Comparison of ENCODE assay signal across 15 cellular contexts in the genomic region with DNA sequence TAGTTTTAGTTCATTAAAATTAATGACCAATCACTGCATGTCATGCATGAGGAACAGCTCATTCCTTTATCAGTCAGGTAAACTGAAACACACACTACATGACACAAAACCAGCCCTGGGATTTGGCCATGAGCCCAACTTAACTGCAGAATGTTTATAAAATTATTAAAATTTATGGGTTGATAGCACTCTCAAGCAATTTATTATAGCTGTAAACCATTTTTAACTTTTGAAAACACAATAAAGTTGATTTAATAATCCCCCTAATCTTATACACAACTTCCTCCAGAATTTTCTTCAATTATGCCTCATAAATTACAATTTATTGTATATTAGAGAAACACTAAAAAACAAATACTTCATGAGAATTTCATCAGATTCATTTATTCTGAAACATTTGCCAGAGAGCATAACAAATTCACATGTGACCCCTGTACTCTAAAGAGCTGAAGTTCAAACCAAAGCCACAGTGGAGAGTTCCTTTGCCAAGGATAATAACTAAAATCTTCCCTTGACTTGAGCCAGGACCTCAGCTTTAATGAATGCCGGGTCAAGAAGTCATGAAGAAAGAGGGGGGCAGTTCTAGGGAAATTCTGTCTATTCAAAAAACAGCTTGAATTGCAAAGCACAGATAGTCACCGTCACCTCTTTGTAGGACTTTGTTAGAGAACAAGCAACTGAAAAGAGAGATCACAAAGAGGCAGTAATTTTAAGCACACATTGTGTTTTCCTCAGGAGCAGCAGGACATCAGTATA.
DNase-seq lines count a peak whose midpoint lies in the region; ATAC-seq, FAIRE-seq and TF ChIP-seq lines count a peak whose summit lies in the region.
"Had no signal": no experiment of that assay in that cellular context is flagged by ENCODE, and none has a peak within 500 bp of the region (broad histone marks: within the 10 kb centered on the region; RNA-seq: fewer than 3 reads in every experiment).

No MANE protein-coding gene starts in this region.

- peaks cover 3% of the 10 kb centered on the region for H3K36me3 Mint-ChIP-seq in endodermal cell (ENCODE audit: low read depth)
- H3K36me3 Mint-ChIP-seq: activated naive CD4-positive, alpha-beta T cell treated with anti-CD3 and anti-CD28 coated beads, Interleukin-2, amount 50 U/mL, for 24 hours had no signal

- BruUV-seq in HepG2 (replicated peaks; lab: Mats Ljungman, UMichigan): no TSS peak

- DNase-seq in HepG2 (ENCODE audit: low spot score) (no peak), endodermal cell (no peak), lung microvascular endothelial cell (ENCODE audit: low read depth in 2 of 2) (peak; percentile 8 to 59), MM.1S (no peak), NCI-H1105 treated with DMSO at 0.1 percent for 48 hours (lab: John Stamatoyannopoulos, UW) (no peak)
- no peak for DNase-seq in stimulated activated CD4-positive, alpha-beta T cell treated with anti-CD3 and anti-CD28 coated beads, Interleukin-2, amount 100 ng/mL, for 24 hours
- DNase-seq: activated CD8-positive, alpha-beta T cell treated with anti-CD3 and anti-CD28 coated beads, Interleukin-2, amount 10 ng/mL, durations not matched to agents 7 days and 5 days; DMS153; effector memory CD8-positive, alpha-beta T cell; T1000; trophoblast cell had no signal

- H3K9ac ChIP-seq in liver (ENCODE audit: low read depth in 1 of 2, low read length in 2 of 2) (no peak overlapping the region), HepG2 (ENCODE audit: insufficient read depth, low read depth, low read length) (no peak overlapping the region), endodermal cell (ENCODE audit: extremely low read depth, low read length, poor library complexity, severe bottlenecking) (no peak overlapping the region), MM.1S (ENCODE audit: low read length) (no peak overlapping the region)

- H3K79me2 ChIP-seq in HepG2 (ENCODE audit: insufficient read depth, low read length) (no peaks in the 10 kb centered on the region), MM.1S (ENCODE audit: low read length) (no peaks in the 10 kb centered on the region)

- CTCF ChIA-PET in HepG2 (lab: Yijun Ruan, JAX; ENCODE audit: low intra/inter-chr PET ratio, low total read pairs): no interaction called here

- no peak for TF ChIP-seq EP300 in HepG2 (IDR thresholded peaks at IDR 0.05; ENCODE audit: low read depth in 2 of 2, low read length in 2 of 2)
- no peak for TF ChIP-seq EP300 in HepG2 (CRISPR knock-in tag; IDR thresholded peaks at IDR 0.05; ENCODE audit: borderline replicate concordance)

- TF ChIP-seq POLR2A in HepG2 (IDR thresholded peaks at IDR 0.05; ENCODE audit: insufficient read depth in 1 of 2, low read depth in 2 of 2, low read length in 2 of 2): no peak

- ATAC-seq in HepG2 (no peak), GM18870 (IDR thresholded peaks at IDR 0.05; ENCODE audit: unreplicated experiment) (no peak)
- ATAC-seq: activated CD8-positive, alpha-beta T cell treated with anti-CD3 and anti-CD28 coated beads, Interleukin-2, amount 10 ng/mL, durations not matched to agents 7 days and 5 days; effector memory CD8-positive, alpha-beta T cell had no signal

- no peak overlapping the region for H3K4me3 Mint-ChIP-seq in endodermal cell
- H3K4me3 Mint-ChIP-seq: activated CD8-positive, alpha-beta T cell treated with anti-CD3 and anti-CD28 coated beads, Interleukin-2, amount 10 ng/mL, durations not matched to agents 7 days and 5 days; activated naive CD4-positive, alpha-beta T cell treated with anti-CD3 and anti-CD28 coated beads, Interleukin-2, amount 50 U/mL, for 24 hours; effector memory CD8-positive, alpha-beta T cell had no signal

- H3K4me1 ChIP-seq in liver (ENCODE audit: control insufficient read depth in 4 of 4, insufficient read depth in 4 of 4, low read length in 3 of 4) (no peaks in the 10 kb centered on the region), HepG2 (ENCODE audit: insufficient read depth, low read length) (no peaks in the 10 kb centered on the region), endodermal cell (ENCODE audit: control insufficient read depth, insufficient read depth, low read length) (peaks cover 15% of the 10 kb centered on the region), MM.1S (ENCODE audit: low read length) (no peaks in the 10 kb centered on the region)

- no peaks in the 10 kb centered on the region for H3F3A ChIP-seq in MM.1S (ENCODE audit: insufficient read depth, low read length)

- H3K27ac Mint-ChIP-seq in endodermal cell: peak overlapping the region; percentile 77
- H3K27ac Mint-ChIP-seq: activated CD8-positive, alpha-beta T cell treated with anti-CD3 and anti-CD28 coated beads, Interleukin-2, amount 10 ng/mL, durations not matched to agents 7 days and 5 days; activated naive CD4-positive, alpha-beta T cell treated with anti-CD3 and anti-CD28 coated beads, Interleukin-2, amount 50 U/mL, for 24 hours; effector memory CD8-positive, alpha-beta T cell had no signal

- intact Hi-C loops in HepG2 (cut with micrococcal nuclease; ENCODE audit: unreplicated experiment): no loop called here

- H3K9me3 ChIP-seq in liver (ENCODE audit: control insufficient read depth in 4 of 4, low read length in 3 of 4): no peaks in the 10 kb centered on the region
- H3K9me3 ChIP-seq in HepG2 (ENCODE audit: low read length): peaks cover 41% of the 10 kb centered on the region
- H3K9me3 ChIP-seq in endodermal cell (ENCODE audit: control insufficient read depth, low read length): peaks cover 14% of the 10 kb centered on the region
- no peaks in the 10 kb centered on the region for H3K9me3 ChIP-seq in MM.1S (replicated peaks; ENCODE audit: insufficient read depth, low read length)

- FAIRE-seq in HepG2 (lab: Jason Lieb, UNC): no peak

- H2AFZ ChIP-seq in HepG2 (ENCODE audit: low read length): no peak overlapping the region
- no peak overlapping the region for H2AFZ ChIP-seq in MM.1S (ENCODE audit: low read length)

- no peaks in the 10 kb centered on the region for H3K36me3 ChIP-seq in liver (ENCODE audit: control insufficient read depth in 4 of 4, insufficient read depth in 3 of 4, low read depth in 1 of 4, low read length in 3 of 4)
- H3K36me3 ChIP-seq in HepG2 (replicated peaks in 1 of 2; ENCODE audit: control insufficient read depth in 1 of 2, insufficient read depth in 2 of 2, low read length in 2 of 2): no peaks in the 10 kb centered on the region
- H3K36me3 ChIP-seq in endodermal cell (ENCODE audit: control insufficient read depth, insufficient read depth, low read length): no peaks in the 10 kb centered on the region
- H3K36me3 ChIP-seq in MM.1S (replicated peaks; ENCODE audit: insufficient read depth, low read length): no peaks in the 10 kb centered on the region

- POLR2A ChIA-PET in HepG2 (lab: Yijun Ruan, JAX): no interaction called here

- H3K27ac ChIP-seq in liver (ENCODE audit: low read depth in 1 of 2, low read length in 2 of 2) (no peak overlapping the region), HepG2 (ENCODE audit: extremely low read length, insufficient read depth, low read length) (no peak overlapping the region), endodermal cell (ENCODE audit: low read depth, low read length) (peak overlapping the region; percentile 62), MM.1S (ENCODE audit: low read length) (no peak overlapping the region)
- H3K27ac ChIP-seq: skin epidermis had no signal

- peak in 1 of 2 donors; percentile 7 for TF ChIP-seq RAD21 in liver (IDR thresholded peaks at IDR 0.05)
- TF ChIP-seq RAD21 in HepG2 (CRISPR knock-in tag; IDR thresholded peaks at IDR 0.05): no peak

- no peaks in the 10 kb centered on the region for H3K9me2 ChIP-seq in MM.1S (replicated peaks; ENCODE audit: insufficient read depth, low read length)

- in situ Hi-C loops in HepG2 (cut with HindIII; ENCODE audit: extremely low pct_ligation_motif_present, low pct_unique_long_range_greater_than_20kb): no loop called here

- H3K4me3 ChIP-seq in liver (ENCODE audit: low read depth in 1 of 3, low read length in 3 of 3) (no peak overlapping the region), HepG2 (replicated peaks in 1 of 3; ENCODE audit: insufficient read depth in 1 of 3, low read depth in 2 of 3, low read length in 3 of 3) (no peak overlapping the region), endodermal cell (ENCODE audit: low read length) (peak overlapping the region; percentile 54), MM.1S (ENCODE audit: low read length) (no peak overlapping the region)
- H3K4me3 ChIP-seq: skin epidermis had no signal

- H4K20me1 ChIP-seq in HepG2 (ENCODE audit: insufficient read depth, low read length): no peaks in the 10 kb centered on the region
- no peaks in the 10 kb centered on the region for H4K20me1 ChIP-seq in MM.1S (ENCODE audit: insufficient read depth, low read length)

- peaks cover 13% of the 10 kb centered on the region for H3K9me3 Mint-ChIP-seq in endodermal cell

- 44% methylated on average over 2 of the region's 2 CpGs for WGBS in liver
- WGBS in HepG2 (ENCODE audit: low lambda C conversion rate): 0% methylated on average over 2 of the region's 2 CpGs
- WGBS in endodermal cell (ENCODE audit: insufficient coverage in 1 of 2, insufficient read length in 1 of 2), 2 experiments: 4 to 7% methylated on average over 2 of the region's 2 CpGs

- H3K27me3 ChIP-seq in liver (ENCODE audit: control insufficient read depth in 4 of 4, insufficient read depth in 4 of 4, low read length in 3 of 4) (no peaks in the 10 kb centered on the region), HepG2 (ENCODE audit: control insufficient read depth in 1 of 2, insufficient read depth in 2 of 2, low read length in 2 of 2) (no peaks in the 10 kb centered on the region), endodermal cell (ENCODE audit: control insufficient read depth, insufficient read depth, low read length, poor library complexity, severe bottlenecking) (no peaks in the 10 kb centered on the region), MM.1S (replicated peaks; ENCODE audit: insufficient read depth, low read length) (no peaks in the 10 kb centered on the region)

- no peaks in the 10 kb centered on the region for H3K27me3 Mint-ChIP-seq in endodermal cell (ENCODE audit: insufficient read depth)
- H3K27me3 Mint-ChIP-seq: activated naive CD4-positive, alpha-beta T cell treated with anti-CD3 and anti-CD28 coated beads, Interleukin-2, amount 50 U/mL, for 24 hours; effector memory CD8-positive, alpha-beta T cell had no signal

- H3K4me2 ChIP-seq in HepG2 (ENCODE audit: low read depth, low read length) (no peak overlapping the region), MM.1S (ENCODE audit: low read depth, low read length) (no peak overlapping the region)

- TF ChIP-seq CTCF in liver (IDR thresholded peaks at IDR 0.05; ENCODE audit: low read depth, low read length, missing input control): no peak
- TF ChIP-seq CTCF in HepG2 (CRISPR knock-in tag; IDR thresholded peaks at IDR 0.05): no peak
- no peak for TF ChIP-seq CTCF in endodermal cell (conservative IDR thresholded peaks at IDR 0.05)
- no peak for TF ChIP-seq CTCF in MM.1S (IDR thresholded peaks at IDR 0.05; ENCODE audit: low read length)

- H3K4me1 Mint-ChIP-seq in endodermal cell: peaks cover 41% of the 10 kb centered on the region
- H3K4me1 Mint-ChIP-seq: activated naive CD4-positive, alpha-beta T cell treated with anti-CD3 and anti-CD28 coated beads, Interleukin-2, amount 50 U/mL, for 24 hours had no signal

TF ChIP-seq in liver, 16 proteins besides CTCF, POLR2A, EP300 and RAD21 (continues in another document):
- TF ChIP-seq NR2F2 (IDR thresholded peaks at IDR 0.05): peak; percentile 96
- peak in 1 of 2 donors; percentile 24 for TF ChIP-seq RXRA (IDR thresholded peaks at IDR 0.05)

TF ChIP-seq in HepG2, 621 proteins besides CTCF, POLR2A, EP300 and RAD21:
- TF ChIP-seq NFRKB (IDR thresholded peaks at IDR 0.05): no peak
- TF ChIP-seq ZNF746 (CRISPR knock-in tag; IDR thresholded peaks at IDR 0.05): no peak
TF ChIP-seq in HepG2: peak in this region for 0.

Comparison
In these comparisons a context has a peak if more than half of its experiments do, and no peak if none do; other contexts are left out.
1. DNase-seq: peak in lung microvascular endothelial cell (2 of 2); none in HepG2 (single experiment), endodermal cell (single experiment), stimulated activated CD4-positive, alpha-beta T cell treated with anti-CD3 and anti-CD28 coated beads, Interleukin-2, amount 100 ng/mL, for 24 hours (0 of 2), MM.1S (single experiment) and NCI-H1105 treated with DMSO at 0.1 percent for 48 hours (single experiment).